ENCODE assay signal across 14 cellular contexts in genomic region chr11:19571906-19572305, GRCh38.
DNase-seq lines count a peak whose midpoint lies in the region; TF ChIP-seq lines count a peak whose summit lies in the region.
"Had no signal": no experiment of that assay in that cellular context is flagged by ENCODE, and none has a peak within 500 bp of the region (broad histone marks: within the 10 kb centered on the region; RNA-seq: fewer than 3 reads in every experiment).

No MANE protein-coding gene starts in this region.

- no peaks in the 10 kb centered on the region for H3K27me3 Mint-ChIP-seq in osteocyte (ENCODE audit: unreplicated experiment)
- H3K27me3 Mint-ChIP-seq in chondrocyte (ENCODE audit: low read depth): peaks cover 1% of the 10 kb centered on the region

- DNase-seq in cerebellar cortex (ENCODE audit: low spot score) (peak; percentile 81), islet precursor cell (peak; percentile 32), osteocyte (ENCODE audit: extremely low spot score, unreplicated experiment) (peak; percentile 51), chondrocyte (ENCODE audit: low spot score) (no peak), NCI-H2029 (lab: John Stamatoyannopoulos, UW) (no peak), SHP77 treated with DMSO at 0.1 percent for 48 hours (lab: John Stamatoyannopoulos, UW) (no peak)
- no peak for DNase-seq in stimulated activated CD4-positive, alpha-beta T cell treated with anti-CD3 and anti-CD28 coated beads, Interleukin-1b, Interleukin-23, amount 100 ng/mL, for 48 hours
- DNase-seq: CD4-positive, alpha-beta T cell; CD8-positive, alpha-beta memory T cell; DMS 273 treated with DMSO at 0.1 percent for 48 hours; DMS79; H9 had no signal

- no peaks in the 10 kb centered on the region for H3K9me3 Mint-ChIP-seq in osteocyte (ENCODE audit: unreplicated experiment)
- peaks cover 12% of the 10 kb centered on the region for H3K9me3 Mint-ChIP-seq in chondrocyte (ENCODE audit: low read depth)
- H3K9me3 Mint-ChIP-seq: CD4-positive, alpha-beta T cell; CD8-positive, alpha-beta memory T cell; GM23338; H9 had no signal

- H3K4me3 Mint-ChIP-seq in osteocyte (ENCODE audit: unreplicated experiment): no peak overlapping the region
- no peak overlapping the region for H3K4me3 Mint-ChIP-seq in chondrocyte (ENCODE audit: unreplicated experiment)
- H3K4me3 Mint-ChIP-seq: B cell; CD4-positive, alpha-beta T cell; CD8-positive, alpha-beta memory T cell; GM23338; H9 had no signal

- H3K36me3 Mint-ChIP-seq in osteocyte (ENCODE audit: unreplicated experiment): no peaks in the 10 kb centered on the region
- peaks cover 3% of the 10 kb centered on the region for H3K36me3 Mint-ChIP-seq in chondrocyte (ENCODE audit: low read depth)
- H3K36me3 Mint-ChIP-seq: CD8-positive, alpha-beta memory T cell had no signal

- TF ChIP-seq CTCF in osteocyte (IDR thresholded peaks at IDR 0.05): no peak
- no peak for TF ChIP-seq CTCF in chondrocyte (IDR thresholded peaks at IDR 0.05)

- peaks cover 5% of the 10 kb centered on the region for H3K4me1 Mint-ChIP-seq in osteocyte (ENCODE audit: unreplicated experiment)
- H3K4me1 Mint-ChIP-seq in chondrocyte (ENCODE audit: low read depth): peaks cover 8% of the 10 kb centered on the region
- H3K4me1 Mint-ChIP-seq: B cell; CD8-positive, alpha-beta memory T cell; GM23338; H9 had no signal

- H3K27ac Mint-ChIP-seq in osteocyte (ENCODE audit: unreplicated experiment) (no peak overlapping the region), chondrocyte (ENCODE audit: unreplicated experiment) (no peak overlapping the region)
- H3K27ac Mint-ChIP-seq: B cell; CD4-positive, alpha-beta T cell; CD8-positive, alpha-beta memory T cell; GM23338; H9 had no signal

Comparison
In these comparisons a context has a peak if more than half of its experiments do, and no peak if none do; other contexts are left out.
1. DNase-seq: peak in cerebellar cortex (single experiment), islet precursor cell (single experiment) and osteocyte (single experiment); none in chondrocyte (single experiment), stimulated activated CD4-positive, alpha-beta T cell treated with anti-CD3 and anti-CD28 coated beads, Interleukin-1b, Interleukin-23, amount 100 ng/mL, for 48 hours (single experiment), NCI-H2029 (single experiment) and SHP77 treated with DMSO at 0.1 percent for 48 hours (single experiment).